8 cellular contexts compared by ENCODE assay signal in the genomic region with DNA sequence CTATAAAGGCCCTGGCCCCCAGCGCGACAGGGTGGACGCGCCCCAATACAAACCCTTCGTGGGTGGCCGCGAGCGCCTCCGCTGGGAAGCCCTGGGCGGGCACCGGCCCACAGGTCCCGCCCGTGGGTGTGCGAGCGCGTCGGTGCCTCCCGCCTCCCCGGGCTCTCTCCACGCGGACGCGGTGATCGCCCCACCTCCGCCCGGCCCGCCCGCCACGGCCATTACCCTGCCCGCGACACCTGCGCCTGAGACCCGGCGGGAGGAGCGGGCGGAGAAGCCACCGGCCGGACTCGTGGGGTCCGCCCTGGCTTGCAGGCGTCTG.
A peak's percentile ranks its signal among the peaks of the same experiment; 100 is the strongest.
DNase-seq lines count a peak whose midpoint lies in the region; ATAC-seq and TF ChIP-seq lines count a peak whose summit lies in the region.

No MANE protein-coding gene starts in this region.

- intact Hi-C loops in activated CD8-positive, alpha-beta T cell treated with anti-CD3 and anti-CD28 coated beads for 36 hours (cut with micrococcal nuclease): loop anchor here (5.0 to 10.0 kb wide), 2 partner anchors 74 to 408 kb away; no protein-coding TSS in a partner anchor
- intact Hi-C loops in gastrocnemius medialis (cut with DNase I; ENCODE audit: low total_unique reads): no loop called here

- CTCF ChIA-PET in activated CD8-positive, alpha-beta T cell treated with anti-CD3 and anti-CD28 coated beads for 36 hours (lab: Charles Lee): interaction anchor here (0.7 to 1.8 kb wide), 2 partner anchors 13 to 83 kb away, joined by 3 to 7 read pairs; no protein-coding TSS in a partner anchor

- no peaks in the 10 kb centered on the region for H3K9me3 Mint-ChIP-seq in activated CD8-positive, alpha-beta T cell treated with anti-CD3 and anti-CD28 coated beads for 36 hours

- H3K36me3 ChIP-seq in GM06990 (ENCODE audit: control insufficient read depth, insufficient read depth, low read length) (no peaks in the 10 kb centered on the region), iPS-15b (ENCODE audit: control insufficient read depth, insufficient read depth, low read length) (no peaks in the 10 kb centered on the region), gastrocnemius medialis (no peaks in the 10 kb centered on the region)

- no peak for TF ChIP-seq POLR2A in gastrocnemius medialis (IDR thresholded peaks at IDR 0.05)

- H3K4me3 Mint-ChIP-seq in activated CD8-positive, alpha-beta T cell treated with anti-CD3 and anti-CD28 coated beads for 36 hours: peak overlapping the region; percentile 42

- no peaks in the 10 kb centered on the region for H3K36me3 Mint-ChIP-seq in activated CD8-positive, alpha-beta T cell treated with anti-CD3 and anti-CD28 coated beads for 36 hours (ENCODE audit: low read depth)

- H3K4me3 ChIP-seq in GM06990 (replicated peaks; ENCODE audit: low read depth, low read length): peak overlapping the region; percentile 3; the same call in 1 of the 2 replicates
- peak overlapping the region; percentile 41 for H3K4me3 ChIP-seq in iPS-15b (ENCODE audit: low read depth, low read length)
- H3K4me3 ChIP-seq in gastrocnemius medialis: peak overlapping the region; percentile 37 to 57 (median 46)

- H3K27ac ChIP-seq in gastrocnemius medialis: no peak overlapping the region

- H3K4me1 Mint-ChIP-seq in activated CD8-positive, alpha-beta T cell treated with anti-CD3 and anti-CD28 coated beads for 36 hours (ENCODE audit: low read depth): peaks cover 19% of the 10 kb centered on the region

- DNase-seq in GM06990 (ENCODE audit: extremely low read depth, insufficient read length): no peak
- no peak for DNase-seq in activated CD8-positive, alpha-beta T cell treated with anti-CD3 and anti-CD28 coated beads for 36 hours
- DNase-seq in gastrocnemius medialis: no peak
- DNase-seq in nucleus accumbens (lab: John Stamatoyannopoulos, UW): no peak

- ATAC-seq in activated CD8-positive, alpha-beta T cell treated with anti-CD3 and anti-CD28 coated beads for 36 hours: no peak
- ATAC-seq in gastrocnemius medialis (no peak), GM19395 (IDR thresholded peaks at IDR 0.05; ENCODE audit: unreplicated experiment) (no peak), HG02970 (IDR thresholded peaks at IDR 0.05; ENCODE audit: low FRiP score, unreplicated experiment) (no peak), HG03432 (IDR thresholded peaks at IDR 0.05; ENCODE audit: unreplicated experiment) (no peak)

- H3K9ac ChIP-seq in iPS-15b (ENCODE audit: low read depth, low read length): no peak overlapping the region

- H3K4me1 ChIP-seq in iPS-15b (ENCODE audit: control insufficient read depth, insufficient read depth, low read length) (peaks cover 3% of the 10 kb centered on the region), gastrocnemius medialis (peaks cover 3 to 22% of the 10 kb centered on the region in 2 donors)

- H3K27me3 Mint-ChIP-seq in activated CD8-positive, alpha-beta T cell treated with anti-CD3 and anti-CD28 coated beads for 36 hours: peaks cover 72% of the 10 kb centered on the region

- H3K9me3 ChIP-seq in iPS-15b (ENCODE audit: control insufficient read depth, insufficient read depth, low read length) (no peaks in the 10 kb centered on the region), gastrocnemius medialis (no peaks in the 10 kb centered on the region)

- H3K27ac Mint-ChIP-seq in activated CD8-positive, alpha-beta T cell treated with anti-CD3 and anti-CD28 coated beads for 36 hours: no peak overlapping the region

- POLR2A ChIA-PET in activated CD8-positive, alpha-beta T cell treated with anti-CD3 and anti-CD28 coated beads for 36 hours (lab: Charles Lee): no interaction called here

- in situ Hi-C loops in gastrocnemius medialis (cut with MboI; ENCODE audit: low sequenced_read_pairs in 4 of 4): no loop called here

- H3K27me3 ChIP-seq in GM06990 (replicated peaks; ENCODE audit: control insufficient read depth, insufficient read depth, low read length) (peaks cover 15% of the 10 kb centered on the region), iPS-15b (ENCODE audit: control insufficient read depth, insufficient read depth, low read length) (peaks cover 97% of the 10 kb centered on the region), gastrocnemius medialis (peaks cover 74 to 94% (median 94%) of the 10 kb centered on the region in 3 donors)

- TF ChIP-seq CTCF in GM06990 (IDR thresholded peaks at IDR 0.05; ENCODE audit: insufficient read depth, low read length, poor library complexity, severe bottlenecking) (no peak), gastrocnemius medialis (IDR thresholded peaks at IDR 0.05 in 4 of 5, conservative IDR thresholded peaks at IDR 0.05 in 1 of 5) (no peak)
- no peak for TF ChIP-seq CTCF in activated CD8-positive, alpha-beta T cell treated with anti-CD3 and anti-CD28 coated beads for 36 hours (IDR thresholded peaks at IDR 0.05)
